Comparison of ENCODE assay signal across 9 cellular contexts in genomic region chr6:41092421-41093140, GRCh38. TPM values are rescaled to one million over a fixed set of nuclear protein-coding genes. Genes with fewer than 3 reads are reported as not detected.
DNase-seq lines count a peak whose midpoint lies in the region; ATAC-seq and TF ChIP-seq lines count a peak whose summit lies in the region.
"Had no signal": no experiment of that assay in that cellular context is flagged by ENCODE, and none has a peak within 500 bp of the region (broad histone marks: within the 10 kb centered on the region; RNA-seq: fewer than 3 reads in every experiment).

No MANE protein-coding gene starts in this region.

- no peak overlapping the region for H3K4me3 ChIP-seq in AG04449 (ENCODE audit: low read depth, low read length)
- H3K4me3 ChIP-seq: SJCRH30 had no signal

- DNase-seq in AG04449 (ENCODE audit: low read depth, low spot score) = no peak
- peak; percentile 14 for DNase-seq in G401 (ENCODE audit: low spot score)
- DNase-seq in NCI-H774 (lab: John Stamatoyannopoulos, UW) = peak; percentile 13
- DNase-seq in fibroblast of gingiva (ENCODE audit: low read depth) = peak; percentile 18
- DNase-seq in NCI-H524 treated with DMSO at 0.1 percent for 48 hours (lab: John Stamatoyannopoulos, UW) = no peak
- DNase-seq in GM19240 (ENCODE audit: insufficient read length, low spot score) = no peak

- CTCF ChIA-PET in AG04449 (lab: Yijun Ruan, JAX) = interaction anchor here (0.8 to 7.3 kb wide), 15 partner anchors 9 to 227 kb away, joined by 3 to 63 read pairs (median 4); no protein-coding TSS in a partner anchor

- in situ Hi-C loops in G401 (cut with HindIII; ENCODE audit: low sequenced_read_pairs) = no loop called here

- POLR2A ChIA-PET in AG04449 (lab: Yijun Ruan, JAX) = no interaction called here

- no peak for ATAC-seq in HG02840 (IDR thresholded peaks at IDR 0.05; ENCODE audit: low FRiP score, unreplicated experiment)
- no peak for ATAC-seq in HG02973 (IDR thresholded peaks at IDR 0.05; ENCODE audit: unreplicated experiment)

- TF ChIP-seq CTCF in AG04449 (IDR thresholded peaks at IDR 0.05; ENCODE audit: insufficient read depth, low read length, missing control alignments) = peak; percentile 43

RNA-seq across cellular contexts. Expression of gene NFYA, which starts 19.8 kb away (rescaled TPM):
- total RNA-seq in G401 (2014; rRNA removed; shearing (Covaris generic)) = 21.2 and 26.8 TPM in 2 replicates

RNA-seq across cellular contexts. Expression of gene OARD1, which starts 20.4 kb away (rescaled TPM):
- 8.7 and 14.8 TPM in 2 replicates for total RNA-seq in G401 (2014; rRNA removed; shearing (Covaris generic))

RNA-seq across cellular contexts. Expression of gene APOBEC2, which starts 39.6 kb away (rescaled TPM):
- not detected in 2 replicates for total RNA-seq in G401 (2014; rRNA removed; shearing (Covaris generic))

RNA-seq across cellular contexts. Expression of gene TSPO2, which starts 50.3 kb away (rescaled TPM):
- not detected in 2 replicates for total RNA-seq in G401 (2014; rRNA removed; shearing (Covaris generic))
- total RNA-seq: SJCRH30 had no signal

RNA-seq across cellular contexts. Expression of gene UNC5CL, which starts 53.6 kb away (rescaled TPM):
- total RNA-seq in G401 (2014; rRNA removed; shearing (Covaris generic)) = 0.71 TPM in 1 of 2 replicates, not detected in the other

Comparison
In these comparisons a context has a peak if more than half of its experiments do, and no peak if none do; other contexts are left out.
1. DNase-seq: peak in G401 (single experiment), NCI-H774 (single experiment) and fibroblast of gingiva (single experiment); none in AG04449 (single experiment), NCI-H524 treated with DMSO at 0.1 percent for 48 hours (single experiment) and GM19240 (single experiment).